In the genomic region with DNA sequence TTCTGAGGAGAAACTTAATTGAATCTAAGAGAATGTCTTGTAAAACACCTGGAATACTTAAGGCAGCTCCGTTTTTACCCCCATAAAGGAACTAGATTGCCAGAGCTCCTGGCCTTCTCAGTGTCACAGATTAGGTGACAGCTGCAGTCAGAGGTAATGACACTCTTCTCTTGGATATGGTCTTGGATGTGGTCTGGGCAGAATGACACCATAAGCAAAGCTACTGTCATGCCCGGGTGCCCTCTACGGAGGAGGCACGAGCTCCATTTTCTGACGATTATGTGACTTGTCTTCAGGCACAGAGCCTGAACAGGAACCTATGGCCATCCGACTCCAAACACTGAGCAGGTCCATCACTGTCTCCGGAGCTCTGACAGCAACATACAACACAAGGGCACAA, we compare ENCODE assay signal across 14 cellular contexts. TPM values are rescaled to one million over a fixed set of nuclear protein-coding genes. Genes with fewer than 3 reads are reported as not detected.
DNase-seq lines count a peak whose midpoint lies in the region; ATAC-seq and TF ChIP-seq lines count a peak whose summit lies in the region.
"Had no signal": no experiment of that assay in that cellular context is flagged by ENCODE, and none has a peak within 500 bp of the region (broad histone marks: within the 10 kb centered on the region; RNA-seq: fewer than 3 reads in every experiment).

No MANE protein-coding gene starts in this region.

- peaks cover 19% of the 10 kb centered on the region for H3K36me3 Mint-ChIP-seq in activated CD4-positive, alpha-beta T cell treated with anti-CD3 and anti-CD28 coated beads for 36 hours (ENCODE audit: low read depth)
- peaks cover 0 to 18% of the 10 kb centered on the region in 2 donors for H3K36me3 Mint-ChIP-seq in CD4-positive, alpha-beta memory T cell
- peaks cover 16% of the 10 kb centered on the region for H3K36me3 Mint-ChIP-seq in dendritic cell treated with granulocyte-macrophage colony-stimulating factor and Interleukin-4, amounts not matched to agents 40 ng/mL and 50 ng/mL, for 4 days (ENCODE audit: low read depth)

- no peaks in the 10 kb centered on the region for H3K36me3 ChIP-seq in CD4-positive, alpha-beta memory T cell (ENCODE audit: insufficient read depth, low read length)
- no peaks in the 10 kb centered on the region for H3K36me3 ChIP-seq in gastrocnemius medialis
- H3K36me3 ChIP-seq in hepatocyte (replicated peaks; ENCODE audit: insufficient read depth, low read depth): no peaks in the 10 kb centered on the region

- in situ Hi-C loops in gastrocnemius medialis (cut with MboI; ENCODE audit: low sequenced_read_pairs in 4 of 4): no loop called here

- H3K4me3 Mint-ChIP-seq in activated CD4-positive, alpha-beta T cell treated with anti-CD3 and anti-CD28 coated beads for 36 hours: no peak overlapping the region
- peak overlapping the region in 4 of 8 donors; percentile 48 to 81 (median 66) for H3K4me3 Mint-ChIP-seq in CD4-positive, alpha-beta memory T cell
- no peak overlapping the region for H3K4me3 Mint-ChIP-seq in dendritic cell treated with granulocyte-macrophage colony-stimulating factor and Interleukin-4, amounts not matched to agents 40 ng/mL and 50 ng/mL, for 4 days
- H3K4me3 Mint-ChIP-seq: H9 had no signal

- no peaks in the 10 kb centered on the region for H3K27me3 ChIP-seq in CD4-positive, alpha-beta memory T cell (ENCODE audit: insufficient read depth, low read length)
- H3K27me3 ChIP-seq in gastrocnemius medialis (no peaks in the 10 kb centered on the region), hepatocyte (no peaks in the 10 kb centered on the region)
- H3K27me3 ChIP-seq: BLaER1 treated with 17β-estradiol and CSF1 and Interleukin-3, amounts not matched to agents 10 nM and 100 nM had no signal

- H3K4me3 ChIP-seq in CD4-positive, alpha-beta memory T cell (ENCODE audit: low read length in 2 of 2): no peak overlapping the region
- H3K4me3 ChIP-seq in gastrocnemius medialis: no peak overlapping the region
- H3K4me3 ChIP-seq in hepatocyte: no peak overlapping the region
- H3K4me3 ChIP-seq: BLaER1 treated with 17β-estradiol and CSF1 and Interleukin-3, amounts not matched to agents 10 nM and 100 nM had no signal

- H3K4me1 ChIP-seq in CD4-positive, alpha-beta memory T cell (ENCODE audit: insufficient read depth, low read length): peaks cover 97% of the 10 kb centered on the region
- H3K4me1 ChIP-seq in gastrocnemius medialis (peaks cover 70 to 73% of the 10 kb centered on the region in 2 donors), hepatocyte (ENCODE audit: insufficient read depth) (no peaks in the 10 kb centered on the region)

- H3K9me3 Mint-ChIP-seq in activated CD4-positive, alpha-beta T cell treated with anti-CD3 and anti-CD28 coated beads for 36 hours (ENCODE audit: low read depth): no peaks in the 10 kb centered on the region
- H3K9me3 Mint-ChIP-seq in CD4-positive, alpha-beta memory T cell: no peaks in the 10 kb centered on the region
- H3K9me3 Mint-ChIP-seq in dendritic cell treated with granulocyte-macrophage colony-stimulating factor and Interleukin-4, amounts not matched to agents 40 ng/mL and 50 ng/mL, for 4 days: no peaks in the 10 kb centered on the region
- H3K9me3 Mint-ChIP-seq: H9 had no signal

- POLR2A ChIA-PET in activated CD4-positive, alpha-beta T cell treated with anti-CD3 and anti-CD28 coated beads for 36 hours (lab: Charles Lee): interaction anchor here (1.4 kb wide), 1 partner anchor 10 kb away, joined by 4 read pairs; no protein-coding TSS in a partner anchor
- POLR2A ChIA-PET in CD4-positive, alpha-beta memory T cell (lab: Charles Lee; ENCODE audit: partially characterized antibody): interaction anchor here (0.6 to 2.5 kb wide), 3 partner anchors 11 to 36 kb away, joined by 3 to 11 read pairs (median 6); no protein-coding TSS in a partner anchor

- H2AFZ ChIP-seq in hepatocyte: no peak overlapping the region

- H3K4me1 Mint-ChIP-seq in activated CD4-positive, alpha-beta T cell treated with anti-CD3 and anti-CD28 coated beads for 36 hours: peaks cover 92% of the 10 kb centered on the region
- peaks cover 74 to 96% (median 86%) of the 10 kb centered on the region in 4 donors for H3K4me1 Mint-ChIP-seq in CD4-positive, alpha-beta memory T cell
- peaks cover 68% of the 10 kb centered on the region for H3K4me1 Mint-ChIP-seq in dendritic cell treated with granulocyte-macrophage colony-stimulating factor and Interleukin-4, amounts not matched to agents 40 ng/mL and 50 ng/mL, for 4 days (ENCODE audit: low read depth)

- ATAC-seq in activated CD4-positive, alpha-beta T cell treated with anti-CD3 and anti-CD28 coated beads for 36 hours: no peak
- ATAC-seq in gastrocnemius medialis: peak; percentile 29 to 82

- H3K9me3 ChIP-seq in CD4-positive, alpha-beta memory T cell (ENCODE audit: control insufficient read depth in 1 of 2, low read length in 2 of 2): no peaks in the 10 kb centered on the region
- H3K9me3 ChIP-seq in gastrocnemius medialis (no peaks in the 10 kb centered on the region), hepatocyte (ENCODE audit: low read depth) (no peaks in the 10 kb centered on the region)
- H3K9me3 ChIP-seq: BLaER1 treated with 17β-estradiol and CSF1 and Interleukin-3, amounts not matched to agents 10 nM and 100 nM had no signal

- H4K20me1 ChIP-seq in hepatocyte (ENCODE audit: insufficient read depth, poor library complexity, severe bottlenecking): peaks cover 95% of the 10 kb centered on the region

- DNase-seq in activated CD4-positive, alpha-beta T cell treated with anti-CD3 and anti-CD28 coated beads for 36 hours: no peak
- DNase-seq in activated CD4-positive, alpha-beta T cell treated with anti-CD3 and anti-CD28 coated beads, Interleukin-2, amount 50 U/mL, for 1 hour: no peak
- DNase-seq in CD4-positive, alpha-beta memory T cell: no peak
- DNase-seq in gastrocnemius medialis (no peak), NCI-H187 treated with DMSO at 0.1 percent for 48 hours (lab: John Stamatoyannopoulos, UW) (no peak), LoVo (ENCODE audit: low spot score) (no peak), hepatocyte (ENCODE audit: low spot score) (no peak)
- DNase-seq: H9, KG1, NCI-H1092 treated with DMSO at 0.1 percent for 48 hours, NCI-H1930, NCI-H2171 had no signal

- no peak for TF ChIP-seq CTCF in gastrocnemius medialis (IDR thresholded peaks at IDR 0.05 in 4 of 5, conservative IDR thresholded peaks at IDR 0.05 in 1 of 5)
- no peak for TF ChIP-seq CTCF in hepatocyte (IDR thresholded peaks at IDR 0.05; ENCODE audit: poor library complexity)

- intact Hi-C loops in activated CD4-positive, alpha-beta T cell treated with anti-CD3 and anti-CD28 coated beads for 36 hours (cut with DNase I, micrococcal nuclease): no loop called here
- intact Hi-C loops in CD4-positive, alpha-beta memory T cell (cut with micrococcal nuclease): no loop called here
- intact Hi-C loops in dendritic cell treated with granulocyte-macrophage colony-stimulating factor and Interleukin-4, amounts not matched to agents 40 ng/mL and 50 ng/mL, for 4 days (cut with micrococcal nuclease): no loop called here
- intact Hi-C loops in gastrocnemius medialis (cut with DNase I; ENCODE audit: low total_unique reads): no loop called here

- H3K79me2 ChIP-seq in hepatocyte: peaks cover 100% of the 10 kb centered on the region

- H3K27ac ChIP-seq in CD4-positive, alpha-beta memory T cell (ENCODE audit: low read depth, low read length): no peak overlapping the region
- peak overlapping the region in 2 of 4 donors; percentile 27 to 49 for H3K27ac ChIP-seq in gastrocnemius medialis
- H3K27ac ChIP-seq in hepatocyte: no peak overlapping the region
- H3K27ac ChIP-seq: BLaER1 treated with 17β-estradiol and CSF1 and Interleukin-3, amounts not matched to agents 10 nM and 100 nM had no signal

- CTCF ChIA-PET in activated CD4-positive, alpha-beta T cell treated with anti-CD3 and anti-CD28 coated beads for 36 hours (lab: Charles Lee): interaction anchor here (1.0 to 1.9 kb wide), 3 partner anchors 12 to 48 kb away, joined by 4 to 5 read pairs (median 4); no protein-coding TSS in a partner anchor
- CTCF ChIA-PET in CD4-positive, alpha-beta memory T cell (lab: Charles Lee; ENCODE audit: partially characterized antibody): interaction anchor here (1.1 to 1.2 kb wide), 2 partner anchors 85 to 123 kb away, joined by 3 to 4 read pairs; no protein-coding TSS in a partner anchor

- H3K4me2 ChIP-seq in hepatocyte: no peak overlapping the region
- H3K4me2 ChIP-seq: BLaER1 treated with 17β-estradiol and CSF1 and Interleukin-3, amounts not matched to agents 10 nM and 100 nM had no signal

- H3K27me3 Mint-ChIP-seq in activated CD4-positive, alpha-beta T cell treated with anti-CD3 and anti-CD28 coated beads for 36 hours: no peaks in the 10 kb centered on the region
- H3K27me3 Mint-ChIP-seq in CD4-positive, alpha-beta memory T cell: no peaks in the 10 kb centered on the region
- no peaks in the 10 kb centered on the region for H3K27me3 Mint-ChIP-seq in dendritic cell treated with granulocyte-macrophage colony-stimulating factor and Interleukin-4, amounts not matched to agents 40 ng/mL and 50 ng/mL, for 4 days

- peak overlapping the region; percentile 53 for H3K27ac Mint-ChIP-seq in activated CD4-positive, alpha-beta T cell treated with anti-CD3 and anti-CD28 coated beads for 36 hours
- H3K27ac Mint-ChIP-seq in CD4-positive, alpha-beta memory T cell: peak overlapping the region; percentile 36 to 81 (median 64)
- peak overlapping the region; percentile 11 for H3K27ac Mint-ChIP-seq in dendritic cell treated with granulocyte-macrophage colony-stimulating factor and Interleukin-4, amounts not matched to agents 40 ng/mL and 50 ng/mL, for 4 days
- H3K27ac Mint-ChIP-seq: H9 had no signal

- no peaks in the 10 kb centered on the region for H3K9me2 ChIP-seq in hepatocyte (replicated peaks; ENCODE audit: insufficient read depth)

- no peak for TF ChIP-seq POLR2A in gastrocnemius medialis (IDR thresholded peaks at IDR 0.05)

- 90% methylated on average over 7 of the region's 7 CpGs for whole genome bisulfite sequencing in hepatocyte (ENCODE audit: low lambda C conversion rate, missing lambda C conversion rate)

RNA-seq across cellular contexts. Expression of a gene that starts 46.7 kb away (rescaled TPM):
- 100 to 1,000 TPM; 146 to 173 TPM for total RNA-seq in activated CD4-positive, alpha-beta T cell treated with anti-CD3 and anti-CD28 coated beads for 36 hours
- total RNA-seq in CD4-positive, alpha-beta memory T cell: 100 to 1,000 TPM; 146 to 147 TPM
- polyA plus RNA-seq in CD4-positive, alpha-beta memory T cell: 10 to 100 TPM; 24.2 to 89.4 TPM
- total RNA-seq in gastrocnemius medialis (10 to 100 TPM; 28.7 to 68.4 (median 49.4) TPM), hepatocyte (68.9 and 74.4 TPM in 2 replicates)
- 62.5 and 71.2 TPM in 2 replicates for polyA plus RNA-seq in hepatocyte

Comparison
In these comparisons a context has a peak if more than half of its experiments do, and no peak if none do; other contexts are left out.
1. H3K27ac Mint-ChIP-seq: peak in every context shown above with its lines; median percentile 64 in CD4-positive, alpha-beta memory T cell; 53 in activated CD4-positive, alpha-beta T cell treated with anti-CD3 and anti-CD28 coated beads for 36 hours; 11 in dendritic cell treated with granulocyte-macrophage colony-stimulating factor and Interleukin-4, amounts not matched to agents 40 ng/mL and 50 ng/mL, for 4 days.